20 cellular contexts compared by ENCODE assay signal in genomic region chr3:156834962-156835535, GRCh38. TPM values are rescaled to one million over a fixed set of nuclear protein-coding genes. Genes with fewer than 3 reads are reported as not detected.
DNase-seq lines count a peak whose midpoint lies in the region; ATAC-seq lines count a peak whose summit lies in the region.
"Had no signal": no experiment of that assay in that cellular context is flagged by ENCODE, and none has a peak within 500 bp of the region (broad histone marks: within the 10 kb centered on the region; RNA-seq: fewer than 3 reads in every experiment).

No MANE protein-coding gene starts in this region.

- H2BK5ac ChIP-seq in mesendoderm (ENCODE audit: low read length) = no peak overlapping the region

- no peak overlapping the region for H2AK5ac ChIP-seq in mesendoderm (ENCODE audit: low read length)

- H3K27ac ChIP-seq in mesendoderm (ENCODE audit: low read depth, low read length) = no peak overlapping the region
- H3K27ac ChIP-seq: C4-2B, Peyer's patch had no signal

- H3K4ac ChIP-seq in mesendoderm (ENCODE audit: low read depth, low read length) = no peak overlapping the region

- no peak overlapping the region for H3K4me2 ChIP-seq in mesendoderm (ENCODE audit: low read length)

- H3K9me3 ChIP-seq in HAP-1 = no peaks in the 10 kb centered on the region
- H3K9me3 ChIP-seq: Peyer's patch had no signal

- H3K4me3 ChIP-seq in HAP-1 = no peak overlapping the region
- H3K4me3 ChIP-seq in mesendoderm (ENCODE audit: low read length) = no peak overlapping the region
- H3K4me3 ChIP-seq: Peyer's patch had no signal

- H3K36me3 ChIP-seq in HAP-1 (replicated peaks) (no peaks in the 10 kb centered on the region), mesendoderm (ENCODE audit: control insufficient read depth, insufficient read depth, low read length) (no peaks in the 10 kb centered on the region)
- H3K36me3 ChIP-seq: Peyer's patch had no signal

- H4K5ac ChIP-seq in mesendoderm (ENCODE audit: low read length) = peak overlapping the region; percentile 86

- no peak overlapping the region for H3K18ac ChIP-seq in mesendoderm (ENCODE audit: low read length)

- H2BK15ac ChIP-seq in mesendoderm (replicated peaks; ENCODE audit: low read depth) = no peak overlapping the region

- H3K23ac ChIP-seq in mesendoderm (ENCODE audit: low read length) = no peak overlapping the region

- H3K79me1 ChIP-seq in mesendoderm (ENCODE audit: low read length) = no peaks in the 10 kb centered on the region

- H3K27me3 ChIP-seq in HAP-1 (ENCODE audit: low read depth) (no peaks in the 10 kb centered on the region), mesendoderm (ENCODE audit: insufficient read depth, low read length, poor library complexity) (no peaks in the 10 kb centered on the region)
- H3K27me3 ChIP-seq: Peyer's patch had no signal

- peak; percentile 67 for ATAC-seq in GM19395 (IDR thresholded peaks at IDR 0.05; ENCODE audit: unreplicated experiment)
- peak; percentile 81 for ATAC-seq in HG03354 (IDR thresholded peaks at IDR 0.05; ENCODE audit: poor library complexity, severe bottlenecking, unreplicated experiment)

- peak; percentile 43 to 72 for DNase-seq in HAP-1 (ENCODE audit: low spot score in 2 of 2)
- DNase-seq in mesendoderm = no peak
- no peak for DNase-seq in NCI-H2171 (lab: John Stamatoyannopoulos, UW)
- DNase-seq in foreskin melanocyte = no peak
- DNase-seq in NK-92 (lab: John Stamatoyannopoulos, UW; ENCODE audit: unreplicated experiment) = no peak
- DNase-seq: ACHN; Calu3; CD8-positive, alpha-beta memory T cell; GDM1; HCEC 1CT; Karpas-422; NCI-H1417 treated with DMSO at 0.1 percent for 48 hours; NCI-H187 treated with DMSO at 0.1 percent for 48 hours; NCI-H2107; NCI-H510A; Peyer's patch; T-helper 1 cell had no signal

- no peak overlapping the region for H3K9ac ChIP-seq in mesendoderm (ENCODE audit: low read length)

- no peak overlapping the region for H4K8ac ChIP-seq in mesendoderm (ENCODE audit: low read depth, low read length)

- no CpG with 5 or more reads among the region's 5 CpGs for WGBS in mesendoderm (ENCODE audit: extremely low coverage, insufficient coverage, low lambda C conversion rate)

- no peaks in the 10 kb centered on the region for H3K79me2 ChIP-seq in mesendoderm (ENCODE audit: control insufficient read depth, insufficient read depth, low read length)

- in situ Hi-C loops in HAP-1 (cut with MboI; ENCODE audit: low sequenced_read_pairs) = no loop called here

- H3K56ac ChIP-seq in mesendoderm (ENCODE audit: low read length) = no peak overlapping the region

- H2BK120ac ChIP-seq in mesendoderm (ENCODE audit: low read depth, low read length) = no peak overlapping the region

- H3K4me1 ChIP-seq in HAP-1 (peaks cover 23% of the 10 kb centered on the region), mesendoderm (ENCODE audit: control insufficient read depth, low read depth, low read length) (peaks cover 2% of the 10 kb centered on the region)
- H3K4me1 ChIP-seq: Peyer's patch had no signal

RNA-seq across cellular contexts. Expression of gene LEKR1, which starts 8.9 kb away (rescaled TPM):
- 0.51 TPM for polyA plus RNA-seq in mesendoderm (2013, experiment 1 of 2)
- polyA plus RNA-seq in mesendoderm (2013, experiment 2 of 2) = 0.04 TPM

Comparison
In these comparisons a context has a peak if more than half of its experiments do, and no peak if none do; other contexts are left out.
1. DNase-seq: peak in HAP-1 (2 of 2); none in mesendoderm (single experiment), NCI-H2171 (single experiment), foreskin melanocyte (single experiment) and NK-92 (single experiment).